ENCODE assay signal across 2 cellular contexts in genomic region chr7:157310676-157311185, GRCh38.
A peak's percentile ranks its signal among the peaks of the same experiment; 100 is the strongest.
TF ChIP-seq lines count a peak whose summit lies in the region.

No MANE protein-coding gene starts in this region.

TF ChIP-seq in GM23338, 12 proteins besides CTCF, POLR2A, EP300 and RAD21:
- TF ChIP-seq CREB1 (CRISPR knock-in tag; IDR thresholded peaks at IDR 0.05; ENCODE audit: low read depth) (peak; percentile 64; the same call in 1 of the 2 replicates), JUNB (IDR thresholded peaks at IDR 0.05; ENCODE audit: unreplicated experiment) (no peak), STAT1 (IDR thresholded peaks at IDR 0.05; ENCODE audit: unreplicated experiment) (no peak), ZNF114 (CRISPR knock-in tag; IDR thresholded peaks at IDR 0.05) (peak; percentile 98), NANOG (IDR thresholded peaks at IDR 0.05; ENCODE audit: borderline replicate concordance) (no peak), EZH2 (IDR thresholded peaks at IDR 0.05; ENCODE audit: low read depth, unreplicated experiment) (no peak), EZH2phosphoT487 (IDR thresholded peaks at IDR 0.05; ENCODE audit: unreplicated experiment) (no peak), ZNF462 (CRISPR knock-in tag; IDR thresholded peaks at IDR 0.05) (peak; percentile 53; the same call in 1 of the 2 replicates), REST (IDR thresholded peaks at IDR 0.05; ENCODE audit: unreplicated experiment) (no peak), POLR2AphosphoS5 (IDR thresholded peaks at IDR 0.05; ENCODE audit: low read depth) (no peak; the same call in none of the 2 replicates), ETS1 (IDR thresholded peaks at IDR 0.05) (no peak), ZNF331 (CRISPR knock-in tag; IDR thresholded peaks at IDR 0.05; ENCODE audit: low read depth) (peak; percentile 53)

TF ChIP-seq in H1, 55 proteins besides CTCF, POLR2A, EP300 and RAD21 (continued from another document):
- TF ChIP-seq CBX5 (IDR thresholded peaks at IDR 0.05; ENCODE audit: low read depth, low read length) (no peak), YY1 (IDR thresholded peaks at IDR 0.05; ENCODE audit: low read depth, low read length) (peak; percentile 71; the same call in 1 of the 2 replicates), KDM1A (IDR thresholded peaks at IDR 0.05; ENCODE audit: borderline replicate concordance, low read length) (peak; percentile 30; the same call in 1 of the 2 replicates), PHF8 (conservative IDR thresholded peaks at IDR 0.05; ENCODE audit: low read depth, low read length) (0 out of 2 replicates have a peak, but pooled peaks have one; percentile 9), SP1 (IDR thresholded peaks at IDR 0.05; ENCODE audit: low read depth, low read length) (no peak)
TF ChIP-seq in H1: peak in this region for 4.
